Comparison of ENCODE assay signal across 20 cellular contexts in the genomic region with DNA sequence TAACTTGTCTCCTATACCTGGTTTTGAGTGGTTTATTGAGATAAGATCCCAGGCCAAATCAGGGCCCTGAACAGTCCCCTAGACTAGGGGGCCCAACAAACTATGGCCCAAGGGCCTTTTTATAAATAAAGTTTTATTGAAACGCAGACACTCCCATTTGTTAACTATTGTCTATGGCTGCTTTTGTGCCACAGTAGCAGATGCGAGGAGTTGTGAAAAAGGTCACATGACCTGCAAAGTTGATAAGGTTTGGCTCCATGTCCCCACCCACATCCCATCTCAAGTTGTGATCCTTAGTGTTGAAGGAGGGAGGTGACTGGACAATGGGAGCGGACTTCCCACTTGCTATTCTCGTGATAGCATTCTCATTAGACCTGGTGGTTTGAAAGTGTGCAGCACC.
"Had no signal": no experiment of that assay in that cellular context is flagged by ENCODE, and none has a peak within 500 bp of the region (broad histone marks: within the 10 kb centered on the region; RNA-seq: fewer than 3 reads in every experiment).

No MANE protein-coding gene starts in this region.

- H3K27ac ChIP-seq: HL-60, RWPE1 had no signal

- DNase-seq: Karpas-422, KG1, MM.1S, NCI-H1092 treated with DMSO at 0.1 percent for 48 hours, NCI-H1436, NCI-H187, NCI-H2029, NCI-H2081 treated with DMSO at 0.1 percent for 48 hours, NCI-H2171, NCI-H226, NCI-H510A, NCI-H524 treated with DMSO at 0.1 percent for 48 hours, NCI-H69, NCI-H774, SHP77, SK-N-SH had no signal

- H3K9me3 ChIP-seq: SK-N-SH had no signal

- H3K9ac ChIP-seq: SK-N-SH had no signal

- ATAC-seq: Panc1 had no signal

- FAIRE-seq: HTR-8/SVneo had no signal

- H3K4me2 ChIP-seq: SK-N-SH had no signal
